ENCODE assay signal across 8 cellular contexts in genomic region chr10:48551796-48552591, GRCh38. TPM values are rescaled to one million over a fixed set of nuclear protein-coding genes. Genes with fewer than 3 reads are reported as not detected.
A peak's percentile ranks its signal among the peaks of the same experiment; 100 is the strongest.
DNase-seq lines count a peak whose midpoint lies in the region; ATAC-seq and TF ChIP-seq lines count a peak whose summit lies in the region.

No MANE protein-coding gene starts in this region.

- CTCF ChIA-PET in AG04449 (lab: Yijun Ruan, JAX) (interaction anchor here (0.8 to 31.0 kb wide), 31 partner anchors 8 to 191 kb away, joined by 3 to 1051 read pairs (median 5); no protein-coding TSS in a partner anchor), WTC11 (lab: Charles Lee) (interaction anchor here (0.6 to 15.9 kb wide), 25 partner anchors 9 to 613 kb away, joined by 3 to 268 read pairs (median 4); no protein-coding TSS in a partner anchor)

- H3K9me3 ChIP-seq in ovary = no peaks in the 10 kb centered on the region

- intact Hi-C loops in ovary (cut with DNase I) = loop anchor here (1.0 to 10.0 kb wide), 3 partner anchors 103 to 105 kb away; no protein-coding TSS in a partner anchor

- peak; percentile 76 for ATAC-seq in WTC11
- ATAC-seq in GM18858 (IDR thresholded peaks at IDR 0.05; ENCODE audit: unreplicated experiment) = no peak

- no peak for TF ChIP-seq POLR2A in ovary (IDR thresholded peaks at IDR 0.05)

- H3K4me1 ChIP-seq in ovary (ENCODE audit: insufficient read depth) = peaks cover 2% of the 10 kb centered on the region

- POLR2A ChIA-PET in AG04449 (lab: Yijun Ruan, JAX) (no interaction called here), WTC11 (lab: Charles Lee) (no interaction called here)

- no peak for TF ChIP-seq EP300 in ovary (IDR thresholded peaks at IDR 0.05)

- H3K4me3 Mint-ChIP-seq in WTC11 = no peak overlapping the region

- WGBS in ovary, 3 donors = 46 to 55% (median 53%) methylated on average over 7 of the region's 7 CpGs

- no peak overlapping the region for H3K4me3 ChIP-seq in AG04449 (ENCODE audit: low read depth, low read length)
- no peak overlapping the region for H3K4me3 ChIP-seq in ovary

- H3K36me3 ChIP-seq in ovary = no peaks in the 10 kb centered on the region

- H3K9me3 Mint-ChIP-seq in WTC11 = peaks cover 8% of the 10 kb centered on the region

- no peak overlapping the region for H3K27ac ChIP-seq in ovary

- H3K4me1 Mint-ChIP-seq in WTC11 = peaks cover 2% of the 10 kb centered on the region; the same call in 1 of the 2 replicates

- no peak overlapping the region for H3K27ac Mint-ChIP-seq in WTC11

- TF ChIP-seq CTCF in AG04449 (IDR thresholded peaks at IDR 0.05; ENCODE audit: insufficient read depth, low read length, missing control alignments) = peak; percentile 68
- peak; percentile 77 for TF ChIP-seq CTCF in GM10266 (IDR thresholded peaks at IDR 0.05; ENCODE audit: control insufficient read depth, insufficient read depth, low read depth, missing control alignments)
- TF ChIP-seq CTCF in WTC11 (IDR thresholded peaks at IDR 0.05) = no peak
- TF ChIP-seq CTCF in ovary (IDR thresholded peaks at IDR 0.05) = peak in 2 of 3 donors; percentile 34 to 78

- H3K27me3 ChIP-seq in ovary = no peaks in the 10 kb centered on the region

- DNase-seq in AG04449 (ENCODE audit: low read depth, low spot score) = no peak
- DNase-seq in GM10266 (ENCODE audit: extremely low spot score) = peak; percentile 55
- DNase-seq in NCI-H1417 (lab: John Stamatoyannopoulos, UW) = peak; percentile 17 to 62 (median 19)
- peak; percentile 43 for DNase-seq in WTC11 (ENCODE audit: low spot score)
- DNase-seq in germinal center (ENCODE audit: low spot score) = peak; percentile 77
- DNase-seq in ovary = peak in 4 of 5 donors; percentile 29 to 50 (median 46)
- DNase-seq in OCI-M2 (lab: John Stamatoyannopoulos, UW; ENCODE audit: unreplicated experiment) = no peak

- H3K27me3 Mint-ChIP-seq in WTC11 (ENCODE audit: low read depth) = no peaks in the 10 kb centered on the region

- H3K36me3 Mint-ChIP-seq in WTC11 = peaks cover 4% of the 10 kb centered on the region

TF ChIP-seq in WTC11, 78 proteins besides CTCF, POLR2A, EP300 and RAD21:
- TF ChIP-seq ZNF396 (CRISPR knock-in tag; IDR thresholded peaks at IDR 0.05; ENCODE audit: borderline replicate concordance) (no peak), NFATC4 (CRISPR knock-in tag; IDR thresholded peaks at IDR 0.05) (no peak), MYBL2 (CRISPR knock-in tag; IDR thresholded peaks at IDR 0.05) (no peak), SOX15 (CRISPR knock-in tag; IDR thresholded peaks at IDR 0.05) (no peak), CREB1 (CRISPR knock-in tag; IDR thresholded peaks at IDR 0.05) (no peak), JAZF1 (CRISPR knock-in tag; IDR thresholded peaks at IDR 0.05) (no peak), ZNF416 (CRISPR knock-in tag; IDR thresholded peaks at IDR 0.05) (no peak), FOXP1 (CRISPR knock-in tag; IDR thresholded peaks at IDR 0.05; ENCODE audit: borderline replicate concordance) (no peak), ZNF232 (CRISPR knock-in tag; IDR thresholded peaks at IDR 0.05) (no peak), IRF2 (CRISPR knock-in tag; IDR thresholded peaks at IDR 0.05; ENCODE audit: borderline replicate concordance, low read depth) (no peak), GRHL2 (CRISPR knock-in tag; IDR thresholded peaks at IDR 0.05; ENCODE audit: insufficient replicate concordance, severe bottlenecking) (no peak)
- TF ChIP-seq, protein P1, sequence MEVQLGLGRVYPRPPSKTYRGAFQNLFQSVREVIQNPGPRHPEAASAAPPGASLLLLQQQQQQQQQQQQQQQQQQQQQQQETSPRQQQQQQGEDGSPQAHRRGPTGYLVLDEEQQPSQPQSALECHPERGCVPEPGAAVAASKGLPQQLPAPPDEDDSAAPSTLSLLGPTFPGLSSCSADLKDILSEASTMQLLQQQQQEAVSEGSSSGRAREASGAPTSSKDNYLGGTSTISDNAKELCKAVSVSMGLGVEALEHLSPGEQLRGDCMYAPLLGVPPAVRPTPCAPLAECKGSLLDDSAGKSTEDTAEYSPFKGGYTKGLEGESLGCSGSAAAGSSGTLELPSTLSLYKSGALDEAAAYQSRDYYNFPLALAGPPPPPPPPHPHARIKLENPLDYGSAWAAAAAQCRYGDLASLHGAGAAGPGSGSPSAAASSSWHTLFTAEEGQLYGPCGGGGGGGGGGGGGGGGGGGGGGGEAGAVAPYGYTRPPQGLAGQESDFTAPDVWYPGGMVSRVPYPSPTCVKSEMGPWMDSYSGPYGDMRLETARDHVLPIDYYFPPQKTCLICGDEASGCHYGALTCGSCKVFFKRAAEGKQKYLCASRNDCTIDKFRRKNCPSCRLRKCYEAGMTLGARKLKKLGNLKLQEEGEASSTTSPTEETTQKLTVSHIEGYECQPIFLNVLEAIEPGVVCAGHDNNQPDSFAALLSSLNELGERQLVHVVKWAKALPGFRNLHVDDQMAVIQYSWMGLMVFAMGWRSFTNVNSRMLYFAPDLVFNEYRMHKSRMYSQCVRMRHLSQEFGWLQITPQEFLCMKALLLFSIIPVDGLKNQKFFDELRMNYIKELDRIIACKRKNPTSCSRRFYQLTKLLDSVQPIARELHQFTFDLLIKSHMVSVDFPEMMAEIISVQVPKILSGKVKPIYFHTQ (CRISPR knock-in tag; IDR thresholded peaks at IDR 0.05) = no peak
TF ChIP-seq in WTC11: peak in this region for 0.

RNA-seq across cellular contexts. Expression of gene ARHGAP22, which starts 52.9 kb away (rescaled TPM):
- total RNA-seq in WTC11 (2021) (8.2 to 8.6 TPM (median 8.3 TPM) in 3 replicates), ovary (10 to 100 TPM in 2 of 7 donors, 1 to 10 TPM in 5; 3.9 to 14.3 (median 5.7) TPM)
- 1 to 10 TPM; 4.2 to 9.6 TPM for polyA plus RNA-seq in ovary

Comparison
In these comparisons a context has a peak if more than half of its experiments do, and no peak if none do; other contexts are left out.
1. DNase-seq: peak in GM10266 (single experiment), NCI-H1417 (3 of 3), WTC11 (single experiment), germinal center (single experiment) and ovary (4 of 5); none in AG04449 (single experiment) and OCI-M2 (single experiment).